In the genomic region with DNA sequence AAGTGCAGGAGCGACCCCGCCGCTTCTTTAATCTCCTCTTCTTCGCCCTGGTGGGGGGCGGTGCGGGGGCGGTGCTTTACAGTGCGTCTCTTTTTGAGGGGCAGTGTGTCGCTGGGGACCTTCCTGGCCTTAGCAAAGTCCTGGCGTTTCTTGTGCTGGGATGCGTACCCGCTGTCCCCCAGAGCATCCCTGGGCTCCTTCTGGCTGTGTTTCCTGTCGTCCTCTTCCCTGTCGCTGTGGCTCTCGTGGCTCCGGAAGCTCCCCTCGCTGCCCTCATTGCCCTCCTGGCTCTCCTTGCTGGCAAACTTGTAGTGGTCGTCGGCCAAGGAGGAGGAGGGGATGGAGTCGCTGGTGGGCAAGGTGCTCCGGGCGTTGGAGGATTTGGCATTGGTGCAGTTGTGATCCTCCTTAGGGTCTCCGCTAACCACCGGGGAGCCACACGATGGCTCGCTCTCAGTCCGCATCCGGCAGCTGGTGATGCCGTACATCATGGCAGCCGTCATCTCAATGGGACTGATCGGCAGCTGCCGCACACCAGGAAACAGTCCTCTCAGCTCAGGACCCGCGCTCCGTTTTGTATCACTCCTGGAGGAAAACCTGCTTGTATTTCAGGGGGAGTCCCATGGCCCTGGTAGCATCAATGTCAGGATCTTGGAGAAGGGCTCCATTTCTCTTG, we compare ENCODE assay signal across 9 cellular contexts. TPM values are rescaled to one million over a fixed set of nuclear protein-coding genes. Genes with fewer than 3 reads are reported as not detected.
DNase-seq lines count a peak whose midpoint lies in the region; ATAC-seq and TF ChIP-seq lines count a peak whose summit lies in the region.
"Had no signal": no experiment of that assay in that cellular context is flagged by ENCODE, and none has a peak within 500 bp of the region (broad histone marks: within the 10 kb centered on the region; RNA-seq: fewer than 3 reads in every experiment).

No MANE protein-coding gene starts in this region.

- CTCF ChIA-PET in A673 (lab: Charles Lee): no interaction called here

- TF ChIP-seq CTCF in A673 (conservative IDR thresholded peaks at IDR 0.05; ENCODE audit: low read depth, low read length) (no peak), GM10266 (IDR thresholded peaks at IDR 0.05; ENCODE audit: control insufficient read depth, insufficient read depth, low read depth, missing control alignments) (no peak)

- H3K4me1 ChIP-seq in A673 (ENCODE audit: insufficient read depth, low read length, poor library complexity, severe bottlenecking): no peaks in the 10 kb centered on the region

- peak overlapping the region; percentile 32 for H3K4me3 ChIP-seq in A673 (ENCODE audit: low read depth, low read length, poor library complexity, severe bottlenecking)

- H3K4me1 Mint-ChIP-seq in T-helper 2 cell treated with Interferon-gamma antibody and Interleukin-4, amounts not matched to agents 5 μg/mL and 100 μg/mL, for 36 hours (ENCODE audit: low read depth): peaks cover 5% of the 10 kb centered on the region
- H3K4me1 Mint-ChIP-seq: brain had no signal

- no peaks in the 10 kb centered on the region for H3K9me3 ChIP-seq in A673 (ENCODE audit: low read depth, low read length, poor library complexity, severe bottlenecking)

- no peak overlapping the region for H3K27ac ChIP-seq in A673 (ENCODE audit: low read depth, low read length, poor library complexity, severe bottlenecking)

- no peaks in the 10 kb centered on the region for H3K27me3 Mint-ChIP-seq in T-helper 2 cell treated with Interferon-gamma antibody and Interleukin-4, amounts not matched to agents 5 μg/mL and 100 μg/mL, for 36 hours (ENCODE audit: low read depth)
- H3K27me3 Mint-ChIP-seq: brain had no signal

- POLR2A ChIA-PET in A673 (lab: Charles Lee; ENCODE audit: low non-redundant PET): no interaction called here

- peak overlapping the region; percentile 85 for H3K4me3 Mint-ChIP-seq in T-helper 2 cell treated with Interferon-gamma antibody and Interleukin-4, amounts not matched to agents 5 μg/mL and 100 μg/mL, for 36 hours

- no peak overlapping the region for H3K27ac Mint-ChIP-seq in T-helper 2 cell treated with Interferon-gamma antibody and Interleukin-4, amounts not matched to agents 5 μg/mL and 100 μg/mL, for 36 hours
- H3K27ac Mint-ChIP-seq: brain had no signal

- peak; percentile 88 for ATAC-seq in GM19463 (IDR thresholded peaks at IDR 0.05; ENCODE audit: unreplicated experiment)
- ATAC-seq in GM21367 (IDR thresholded peaks at IDR 0.05; ENCODE audit: unreplicated experiment): no peak
- no peak for ATAC-seq in HG03457 (IDR thresholded peaks at IDR 0.05; ENCODE audit: unreplicated experiment)

- H3K27me3 ChIP-seq in A673 (replicated peaks; ENCODE audit: insufficient read depth, low read depth, low read length, poor library complexity): peaks cover 13% of the 10 kb centered on the region

- no peaks in the 10 kb centered on the region for H3K9me3 Mint-ChIP-seq in T-helper 2 cell treated with Interferon-gamma antibody and Interleukin-4, amounts not matched to agents 5 μg/mL and 100 μg/mL, for 36 hours

- DNase-seq in A673 (ENCODE audit: low spot score): no peak
- no peak for DNase-seq in T-helper 2 cell treated with Interferon-gamma antibody and Interleukin-4, amounts not matched to agents 5 μg/mL and 100 μg/mL, for 36 hours (ENCODE audit: low spot score)
- DNase-seq in glomerular visceral epithelial cell (ENCODE audit: extremely low spot score): peak; percentile 0
- DNase-seq in GM10266 (ENCODE audit: extremely low spot score): no peak
- DNase-seq in NCI-H187 treated with DMSO at 0.1 percent for 48 hours (lab: John Stamatoyannopoulos, UW): no peak

- intact Hi-C loops in A673 (cut with micrococcal nuclease; ENCODE audit: unreplicated experiment): no loop called here

- BruUV-seq in A673 (replicated peaks; lab: Mats Ljungman, UMichigan): no TSS peak

- no peaks in the 10 kb centered on the region for H3K36me3 ChIP-seq in A673 (ENCODE audit: insufficient read depth, low read length, poor library complexity, severe bottlenecking)

- no peaks in the 10 kb centered on the region for H3K36me3 Mint-ChIP-seq in T-helper 2 cell treated with Interferon-gamma antibody and Interleukin-4, amounts not matched to agents 5 μg/mL and 100 μg/mL, for 36 hours (ENCODE audit: low read depth)
- H3K36me3 Mint-ChIP-seq: brain had no signal

RNA-seq across cellular contexts. Expression of gene TMSB15A, which starts 30.4 kb away (rescaled TPM):
- total RNA-seq in A673 (2021): 72.7 and 78.3 TPM in 2 replicates

RNA-seq across cellular contexts. Expression of gene ARMCX5, which starts 52.4 kb away (rescaled TPM):
- total RNA-seq in A673 (2021): 14.4 and 15.2 TPM in 2 replicates
